ENCODE assay signal across 1 cellular context in genomic region chr7:101099969-101100781, GRCh38.
TF ChIP-seq lines count a peak whose summit lies in the region.

No MANE protein-coding gene starts in this region.

TF ChIP-seq in HEK293, 187 proteins besides CTCF, POLR2A, EP300 and RAD21 (continued from another document and continues in another):
- TF ChIP-seq TSHZ1 (tag by site-specific recombination; IDR thresholded peaks at IDR 0.05; ENCODE audit: borderline replicate concordance) (no peak), BCL11B (tag by site-specific recombination; IDR thresholded peaks at IDR 0.05; ENCODE audit: low read depth) (no peak), ZNF600 (tag by site-specific recombination; IDR thresholded peaks at IDR 0.05) (peak; percentile 79), ZNF112 (tag by site-specific recombination; IDR thresholded peaks at IDR 0.05) (no peak), ZNF433 (tag by site-specific recombination; IDR thresholded peaks at IDR 0.05; ENCODE audit: low read depth) (no peak), ZBTB8A (tag by site-specific recombination; IDR thresholded peaks at IDR 0.05) (peak; percentile 31; the same call in 1 of the 2 replicates), ZFP69B (tag by site-specific recombination; IDR thresholded peaks at IDR 0.05) (no peak; the same call in 1 of the 2 replicates), ZNF488 (tag by site-specific recombination; IDR thresholded peaks at IDR 0.05) (no peak), ZBTB10 (tag by site-specific recombination; IDR thresholded peaks at IDR 0.05) (no peak; the same call in 1 of the 2 replicates), ZNF362 (tag by site-specific recombination; IDR thresholded peaks at IDR 0.05) (peak; percentile 58; the same call in 1 of the 2 replicates), ZNF146 (tag by site-specific recombination; IDR thresholded peaks at IDR 0.05) (no peak), ZBTB7A (tag by site-specific recombination; IDR thresholded peaks at IDR 0.05; ENCODE audit: low read depth) (no peak), ZNF624 (tag by site-specific recombination; IDR thresholded peaks at IDR 0.05) (no peak), ZFP41 (tag by site-specific recombination; IDR thresholded peaks at IDR 0.05; ENCODE audit: borderline replicate concordance) (no peak), ZNF530 (tag by site-specific recombination; IDR thresholded peaks at IDR 0.05; ENCODE audit: low read depth) (no peak), ZNF354C (tag by site-specific recombination; IDR thresholded peaks at IDR 0.05; ENCODE audit: borderline replicate concordance, low read depth) (no peak), ZNF76 (tag by site-specific recombination; IDR thresholded peaks at IDR 0.05; ENCODE audit: borderline replicate concordance, low read depth) (no peak), ZNF660 (tag by site-specific recombination; IDR thresholded peaks at IDR 0.05) (peak; percentile 94), AEBP2 (tag by site-specific recombination; IDR thresholded peaks at IDR 0.05; ENCODE audit: borderline replicate concordance) (no peak), ZNF335 (tag by site-specific recombination; conservative IDR thresholded peaks at IDR 0.05) (peak; percentile 86), ZNF549 (tag by site-specific recombination; IDR thresholded peaks at IDR 0.05) (no peak), ZNF37A (tag by site-specific recombination; IDR thresholded peaks at IDR 0.05) (no peak), PRDM1 (tag by site-specific recombination; IDR thresholded peaks at IDR 0.05) (no peak), REPIN1 (tag by site-specific recombination; IDR thresholded peaks at IDR 0.05; ENCODE audit: low read depth) (no peak), ZNF701 (tag by site-specific recombination; IDR thresholded peaks at IDR 0.05) (no peak), ZNF626 (tag by site-specific recombination; IDR thresholded peaks at IDR 0.05) (no peak), ZNF23 (tag by site-specific recombination; IDR thresholded peaks at IDR 0.05; ENCODE audit: borderline replicate concordance) (no peak), ZNF274 (IDR thresholded peaks at IDR 0.05; ENCODE audit: low read length) (no peak), ZNF274 (tag by site-specific recombination; IDR thresholded peaks at IDR 0.05; ENCODE audit: borderline replicate concordance) (no peak), ZNF223 (tag by site-specific recombination; IDR thresholded peaks at IDR 0.05) (0 out of 2 replicates have a peak, but pooled peaks have one; percentile 16), ZNF837 (tag by site-specific recombination; IDR thresholded peaks at IDR 0.05) (no peak), GFI1B (tag by site-specific recombination; IDR thresholded peaks at IDR 0.05) (no peak), KLF8 (tag by site-specific recombination; IDR thresholded peaks at IDR 0.05) (peak; percentile 63), GLIS1 (tag by site-specific recombination; IDR thresholded peaks at IDR 0.05) (peak; percentile 98), ZNF776 (tag by site-specific recombination; IDR thresholded peaks at IDR 0.05; ENCODE audit: borderline replicate concordance) (no peak), TRIM28 (IDR thresholded peaks at IDR 0.05; ENCODE audit: borderline replicate concordance, low read length) (no peak), ZNF239 (tag by site-specific recombination; IDR thresholded peaks at IDR 0.05) (no peak), ZNF548 (tag by site-specific recombination; IDR thresholded peaks at IDR 0.05) (no peak), ZNF747 (tag by site-specific recombination; IDR thresholded peaks at IDR 0.05) (no peak)
- TF ChIP-seq, protein P1, sequence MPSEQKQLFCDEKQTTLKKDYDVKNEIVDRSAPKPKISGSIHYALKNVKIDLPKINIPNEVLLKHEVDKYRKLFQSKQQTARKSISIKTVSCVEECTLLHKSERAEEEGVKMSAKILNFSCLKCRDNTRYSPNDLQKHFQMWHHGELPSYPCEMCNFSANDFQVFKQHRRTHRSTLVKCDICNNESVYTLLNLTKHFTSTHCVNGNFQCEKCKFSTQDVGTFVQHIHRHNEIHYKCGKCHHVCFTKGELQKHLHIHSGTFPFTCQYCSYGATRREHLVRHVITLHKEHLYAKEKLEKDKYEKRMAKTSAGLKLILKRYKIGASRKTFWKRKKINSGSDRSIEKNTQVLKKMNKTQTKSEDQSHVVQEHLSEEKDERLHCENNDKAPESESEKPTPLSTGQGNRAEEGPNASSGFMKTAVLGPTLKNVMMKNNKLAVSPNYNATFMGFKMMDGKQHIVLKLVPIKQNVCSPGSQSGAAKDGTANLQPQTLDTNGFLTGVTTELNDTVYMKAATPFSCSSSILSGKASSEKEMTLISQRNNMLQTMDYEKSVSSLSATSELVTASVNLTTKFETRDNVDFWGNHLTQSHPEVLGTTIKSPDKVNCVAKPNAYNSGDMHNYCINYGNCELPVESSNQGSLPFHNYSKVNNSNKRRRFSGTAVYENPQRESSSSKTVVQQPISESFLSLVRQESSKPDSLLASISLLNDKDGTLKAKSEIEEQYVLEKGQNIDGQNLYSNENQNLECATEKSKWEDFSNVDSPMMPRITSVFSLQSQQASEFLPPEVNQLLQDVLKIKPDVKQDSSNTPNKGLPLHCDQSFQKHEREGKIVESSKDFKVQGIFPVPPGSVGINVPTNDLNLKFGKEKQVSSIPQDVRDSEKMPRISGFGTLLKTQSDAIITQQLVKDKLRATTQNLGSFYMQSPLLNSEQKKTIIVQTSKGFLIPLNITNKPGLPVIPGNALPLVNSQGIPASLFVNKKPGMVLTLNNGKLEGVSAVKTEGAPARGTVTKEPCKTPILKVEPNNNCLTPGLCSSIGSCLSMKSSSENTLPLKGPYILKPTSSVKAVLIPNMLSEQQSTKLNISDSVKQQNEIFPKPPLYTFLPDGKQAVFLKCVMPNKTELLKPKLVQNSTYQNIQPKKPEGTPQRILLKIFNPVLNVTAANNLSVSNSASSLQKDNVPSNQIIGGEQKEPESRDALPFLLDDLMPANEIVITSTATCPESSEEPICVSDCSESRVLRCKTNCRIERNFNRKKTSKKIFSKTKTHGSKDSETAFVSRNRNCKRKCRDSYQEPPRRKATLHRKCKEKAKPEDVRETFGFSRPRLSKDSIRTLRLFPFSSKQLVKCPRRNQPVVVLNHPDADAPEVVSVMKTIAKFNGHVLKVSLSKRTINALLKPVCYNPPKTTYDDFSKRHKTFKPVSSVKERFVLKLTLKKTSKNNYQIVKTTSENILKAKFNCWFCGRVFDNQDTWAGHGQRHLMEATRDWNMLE (tag by site-specific recombination; conservative IDR thresholded peaks at IDR 0.05; ENCODE audit: low read depth) = 0 out of 2 replicates have a peak, but pooled peaks have one; percentile 20
- TF ChIP-seq, protein P2, sequence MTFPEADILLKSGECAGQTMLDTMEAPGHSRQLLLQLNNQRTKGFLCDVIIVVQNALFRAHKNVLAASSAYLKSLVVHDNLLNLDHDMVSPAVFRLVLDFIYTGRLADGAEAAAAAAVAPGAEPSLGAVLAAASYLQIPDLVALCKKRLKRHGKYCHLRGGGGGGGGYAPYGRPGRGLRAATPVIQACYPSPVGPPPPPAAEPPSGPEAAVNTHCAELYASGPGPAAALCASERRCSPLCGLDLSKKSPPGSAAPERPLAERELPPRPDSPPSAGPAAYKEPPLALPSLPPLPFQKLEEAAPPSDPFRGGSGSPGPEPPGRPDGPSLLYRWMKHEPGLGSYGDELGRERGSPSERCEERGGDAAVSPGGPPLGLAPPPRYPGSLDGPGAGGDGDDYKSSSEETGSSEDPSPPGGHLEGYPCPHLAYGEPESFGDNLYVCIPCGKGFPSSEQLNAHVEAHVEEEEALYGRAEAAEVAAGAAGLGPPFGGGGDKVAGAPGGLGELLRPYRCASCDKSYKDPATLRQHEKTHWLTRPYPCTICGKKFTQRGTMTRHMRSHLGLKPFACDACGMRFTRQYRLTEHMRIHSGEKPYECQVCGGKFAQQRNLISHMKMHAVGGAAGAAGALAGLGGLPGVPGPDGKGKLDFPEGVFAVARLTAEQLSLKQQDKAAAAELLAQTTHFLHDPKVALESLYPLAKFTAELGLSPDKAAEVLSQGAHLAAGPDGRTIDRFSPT (tag by site-specific recombination; IDR thresholded peaks at IDR 0.05) = peak; percentile 88
- TF ChIP-seq, protein P3, sequence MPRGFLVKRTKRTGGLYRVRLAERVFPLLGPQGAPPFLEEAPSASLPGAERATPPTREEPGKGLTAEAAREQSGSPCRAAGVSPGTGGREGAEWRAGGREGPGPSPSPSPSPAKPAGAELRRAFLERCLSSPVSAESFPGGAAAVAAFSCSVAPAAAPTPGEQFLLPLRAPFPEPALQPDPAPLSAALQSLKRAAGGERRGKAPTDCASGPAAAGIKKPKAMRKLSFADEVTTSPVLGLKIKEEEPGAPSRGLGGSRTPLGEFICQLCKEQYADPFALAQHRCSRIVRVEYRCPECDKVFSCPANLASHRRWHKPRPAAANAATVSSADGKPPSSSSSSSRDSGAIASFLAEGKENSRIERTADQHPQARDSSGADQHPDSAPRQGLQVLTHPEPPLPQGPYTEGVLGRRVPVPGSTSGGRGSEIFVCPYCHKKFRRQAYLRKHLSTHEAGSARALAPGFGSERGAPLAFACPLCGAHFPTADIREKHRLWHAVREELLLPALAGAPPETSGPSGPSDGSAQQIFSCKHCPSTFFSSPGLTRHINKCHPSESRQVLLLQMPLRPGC (tag by site-specific recombination; IDR thresholded peaks at IDR 0.05) = peak; percentile 35; the same call in 1 of the 2 replicates
- TF ChIP-seq, protein P4, sequence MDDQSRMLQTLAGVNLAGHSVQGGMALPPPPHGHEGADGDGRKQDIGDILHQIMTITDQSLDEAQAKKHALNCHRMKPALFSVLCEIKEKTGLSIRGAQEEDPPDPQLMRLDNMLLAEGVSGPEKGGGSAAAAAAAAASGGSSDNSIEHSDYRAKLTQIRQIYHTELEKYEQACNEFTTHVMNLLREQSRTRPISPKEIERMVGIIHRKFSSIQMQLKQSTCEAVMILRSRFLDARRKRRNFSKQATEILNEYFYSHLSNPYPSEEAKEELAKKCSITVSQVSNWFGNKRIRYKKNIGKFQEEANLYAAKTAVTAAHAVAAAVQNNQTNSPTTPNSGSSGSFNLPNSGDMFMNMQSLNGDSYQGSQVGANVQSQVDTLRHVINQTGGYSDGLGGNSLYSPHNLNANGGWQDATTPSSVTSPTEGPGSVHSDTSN (CRISPR knock-in tag; IDR thresholded peaks at IDR 0.05) = no peak
